ENCODE assay signal across 23 cellular contexts in the genomic region with DNA sequence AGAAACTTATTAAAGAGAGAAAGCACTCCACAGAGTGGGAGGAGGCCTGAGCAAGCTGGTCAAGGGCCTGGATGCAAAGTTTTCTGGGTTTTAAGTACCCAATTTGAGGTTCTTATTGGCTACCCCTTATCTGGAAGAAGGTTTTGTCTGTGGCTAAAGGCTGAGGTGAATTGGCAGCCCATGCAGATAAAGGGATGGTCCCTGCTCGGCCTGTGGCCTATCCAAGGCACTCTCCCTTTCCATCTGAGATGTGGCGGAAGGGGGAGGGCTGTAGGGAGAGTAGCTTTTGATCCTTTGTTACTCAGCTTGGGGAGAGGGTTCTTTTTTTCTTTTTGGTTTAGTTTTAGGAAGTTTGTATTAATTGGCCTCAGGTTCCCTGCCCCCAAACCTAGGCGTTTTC.
"Had no signal": no experiment of that assay in that cellular context is flagged by ENCODE, and none has a peak within 500 bp of the region (broad histone marks: within the 10 kb centered on the region; RNA-seq: fewer than 3 reads in every experiment).

No MANE protein-coding gene starts in this region.

- H3K36me3 ChIP-seq: left ventricle myocardium inferior, spleen, stomach, thoracic aorta, transverse colon had no signal

- H3K9me3 ChIP-seq: left ventricle myocardium inferior, stomach, thoracic aorta, transverse colon had no signal

- H3K4me1 ChIP-seq: left ventricle myocardium inferior, spleen, stomach, transverse colon had no signal

- H3K9me3 Mint-ChIP-seq: nephron progenitor cell had no signal

- H3K4me3 Mint-ChIP-seq: naive thymus-derived CD4-positive, alpha-beta T cell; nephron progenitor cell; stimulated activated naive B cell treated with anti-CD40 and anti-IgM and Interleukin-4, amounts not matched to agents 10 μg/mL and 1 μg/mL and 100 μg/mL, for 72 hours had no signal

- H3K27ac ChIP-seq: hepatocyte, left ventricle myocardium inferior, spleen, stomach, thoracic aorta, transverse colon had no signal

- H3K27ac Mint-ChIP-seq: naive thymus-derived CD4-positive, alpha-beta T cell; nephron progenitor cell; stimulated activated naive B cell treated with anti-CD40 and anti-IgM and Interleukin-4, amounts not matched to agents 10 μg/mL and 1 μg/mL and 100 μg/mL, for 72 hours had no signal

- ATAC-seq: left cardiac atrium; naive thymus-derived CD4-positive, alpha-beta T cell; sciatic nerve; stimulated activated naive B cell treated with anti-CD40 and anti-IgM and Interleukin-4, amounts not matched to agents 10 μg/mL and 1 μg/mL and 100 μg/mL, for 72 hours had no signal

- H3K4me3 ChIP-seq: hepatocyte, left ventricle myocardium inferior, lung, spleen, stomach, thoracic aorta, transverse colon had no signal

- H3K27me3 Mint-ChIP-seq: naive thymus-derived CD4-positive, alpha-beta T cell; stimulated activated naive B cell treated with anti-CD40 and anti-IgM and Interleukin-4, amounts not matched to agents 10 μg/mL and 1 μg/mL and 100 μg/mL, for 72 hours had no signal

- H3K27me3 ChIP-seq: hepatocyte, spleen, stomach, transverse colon had no signal

- DNase-seq: cerebellar nuclear complex; dermis blood vessel endothelial cell; erythroblast; foreskin melanocyte; head of caudate nucleus; kidney; left cardiac atrium; left ventricle myocardium inferior; mesenchymal stem cell; naive thymus-derived CD4-positive, alpha-beta T cell; nephron progenitor cell; spleen; stimulated activated CD4-positive, alpha-beta T cell treated with anti-CD3 and anti-CD28 coated beads, Interleukin-15, amount 100 ng/mL, for 24 hours; stimulated activated CD4-positive, alpha-beta T cell treated with anti-CD3 and anti-CD28 coated beads, Interleukin-1b, Interleukin-23, amount 100 ng/mL, for 48 hours; stimulated activated CD4-positive, alpha-beta T cell treated with anti-CD3 and anti-CD28 coated beads, Interleukin-4, amount 100 ng/mL, for 4 hours; stimulated activated naive B cell treated with anti-CD40 and anti-IgM and Interleukin-4, amounts not matched to agents 10 μg/mL and 1 μg/mL and 100 μg/mL, for 72 hours; stomach; substantia nigra; transverse colon had no signal

- H3K79me2 ChIP-seq: hepatocyte had no signal

- H3K4me1 Mint-ChIP-seq: naive thymus-derived CD4-positive, alpha-beta T cell; nephron progenitor cell; stimulated activated naive B cell treated with anti-CD40 and anti-IgM and Interleukin-4, amounts not matched to agents 10 μg/mL and 1 μg/mL and 100 μg/mL, for 72 hours had no signal

- H2AFZ ChIP-seq: hepatocyte had no signal

- H3K36me3 Mint-ChIP-seq: naive thymus-derived CD4-positive, alpha-beta T cell; stimulated activated naive B cell treated with anti-CD40 and anti-IgM and Interleukin-4, amounts not matched to agents 10 μg/mL and 1 μg/mL and 100 μg/mL, for 72 hours had no signal

- H3K4me2 ChIP-seq: hepatocyte had no signal
